8 cellular contexts compared by ENCODE assay signal in genomic region chr16:426906-427249, GRCh38. TPM values are rescaled to one million over a fixed set of nuclear protein-coding genes. Genes with fewer than 3 reads are reported as not detected.
DNase-seq lines count a peak whose midpoint lies in the region; ATAC-seq and TF ChIP-seq lines count a peak whose summit lies in the region.

No MANE protein-coding gene starts in this region.

- ATAC-seq in activated CD8-positive, alpha-beta memory T cell treated with anti-CD3 and anti-CD28 coated beads, Interleukin-2, amount 10 ng/mL, durations not matched to agents 7 days and 5 days: no peak
- no peak for ATAC-seq in activated naive CD8-positive, alpha-beta T cell treated with anti-CD3 and anti-CD28 coated beads, Interleukin-2, amount 50 U/mL, for 24 hours
- no peak for ATAC-seq in right lobe of liver
- no peak for ATAC-seq in GM18907 (IDR thresholded peaks at IDR 0.05; ENCODE audit: unreplicated experiment)
- no peak for ATAC-seq in esophagus mucosa

- DNase-seq in activated CD8-positive, alpha-beta memory T cell treated with anti-CD3 and anti-CD28 coated beads, Interleukin-2, amount 10 ng/mL, durations not matched to agents 7 days and 5 days: no peak
- no peak for DNase-seq in activated CD8-positive, alpha-beta memory T cell treated with anti-CD3 and anti-CD28 coated beads for 24 hours
- DNase-seq in activated naive CD8-positive, alpha-beta T cell treated with anti-CD3 and anti-CD28 coated beads, Interleukin-2, amount 50 U/mL, for 24 hours: peak; percentile 21
- DNase-seq in right lobe of liver (no peak), transverse colon (no peak), DMS153 treated with DMSO at 0.1 percent for 48 hours (lab: John Stamatoyannopoulos, UW; ENCODE audit: unreplicated experiment) (no peak)

- peaks cover 0 to 31% (median 0%) of the 10 kb centered on the region in 4 donors for H3K4me1 ChIP-seq in right lobe of liver
- peaks cover 10 to 41% (median 26%) of the 10 kb centered on the region in 4 donors for H3K4me1 ChIP-seq in transverse colon

- no peak for TF ChIP-seq CTCF in right lobe of liver (IDR thresholded peaks at IDR 0.05)
- no peak for TF ChIP-seq CTCF in transverse colon (IDR thresholded peaks at IDR 0.05)

- H3K9me3 ChIP-seq in right lobe of liver (no peaks in the 10 kb centered on the region), transverse colon (no peaks in the 10 kb centered on the region)

- H3K36me3 ChIP-seq in right lobe of liver (no peaks in the 10 kb centered on the region), transverse colon (no peaks in the 10 kb centered on the region)

- H3K27me3 ChIP-seq in right lobe of liver (no peaks in the 10 kb centered on the region), transverse colon (peaks cover 9% of the 10 kb centered on the region)

- H3K4me3 ChIP-seq in right lobe of liver (peak overlapping the region; percentile 58 to 75 (median 67)), transverse colon (peak overlapping the region; percentile 15 to 57 (median 52))

- no peak overlapping the region for H3K27ac Mint-ChIP-seq in activated CD8-positive, alpha-beta memory T cell treated with anti-CD3 and anti-CD28 coated beads, Interleukin-2, amount 10 ng/mL, durations not matched to agents 7 days and 5 days
- peak overlapping the region; percentile 70 for H3K27ac Mint-ChIP-seq in activated naive CD8-positive, alpha-beta T cell treated with anti-CD3 and anti-CD28 coated beads, Interleukin-2, amount 50 U/mL, for 24 hours

- peaks cover 11% of the 10 kb centered on the region for H3K36me3 Mint-ChIP-seq in activated CD8-positive, alpha-beta memory T cell treated with anti-CD3 and anti-CD28 coated beads, Interleukin-2, amount 10 ng/mL, durations not matched to agents 7 days and 5 days
- H3K36me3 Mint-ChIP-seq in activated naive CD8-positive, alpha-beta T cell treated with anti-CD3 and anti-CD28 coated beads, Interleukin-2, amount 50 U/mL, for 24 hours (ENCODE audit: low read depth): peaks cover 8% of the 10 kb centered on the region

- in situ Hi-C loops in transverse colon (cut with MboI; ENCODE audit: low pct_ligation_motif_present in 1 of 4, low pct_unique_long_range_greater_than_20kb in 1 of 4, low sequenced_read_pairs in 3 of 4): no loop called here

- H3K27me3 Mint-ChIP-seq in activated CD8-positive, alpha-beta memory T cell treated with anti-CD3 and anti-CD28 coated beads, Interleukin-2, amount 10 ng/mL, durations not matched to agents 7 days and 5 days: peaks cover 11% of the 10 kb centered on the region
- peaks cover 14% of the 10 kb centered on the region for H3K27me3 Mint-ChIP-seq in activated naive CD8-positive, alpha-beta T cell treated with anti-CD3 and anti-CD28 coated beads, Interleukin-2, amount 50 U/mL, for 24 hours

- intact Hi-C loops in right lobe of liver (cut with DNase I): no loop called here
- intact Hi-C loops in transverse colon (cut with DNase I; ENCODE audit: low total_unique reads): no loop called here

- 32% methylated on average over 7 of the region's 13 CpGs for WGBS in right lobe of liver (ENCODE audit: insufficient coverage, low coverage, low lambda C conversion rate, missing lambda C conversion rate)
- WGBS in transverse colon (ENCODE audit: low coverage in 1 of 2), 2 donors: 0 to 13% methylated on average over 2 to 13 of the region's 13 CpGs

- TF ChIP-seq POLR2A in right lobe of liver (IDR thresholded peaks at IDR 0.05) (no peak), transverse colon (IDR thresholded peaks at IDR 0.05) (no peak)

- peak overlapping the region; percentile 72 for H3K4me3 Mint-ChIP-seq in activated CD8-positive, alpha-beta memory T cell treated with anti-CD3 and anti-CD28 coated beads, Interleukin-2, amount 10 ng/mL, durations not matched to agents 7 days and 5 days
- H3K4me3 Mint-ChIP-seq in activated naive CD8-positive, alpha-beta T cell treated with anti-CD3 and anti-CD28 coated beads, Interleukin-2, amount 50 U/mL, for 24 hours: peak overlapping the region; percentile 82

- CTCF ChIA-PET in activated CD8-positive, alpha-beta memory T cell treated with anti-CD3 and anti-CD28 coated beads, Interleukin-2, amount 10 ng/mL, durations not matched to agents 7 days and 5 days (lab: Charles Lee): no interaction called here

- H3K9me3 Mint-ChIP-seq in activated CD8-positive, alpha-beta memory T cell treated with anti-CD3 and anti-CD28 coated beads, Interleukin-2, amount 10 ng/mL, durations not matched to agents 7 days and 5 days (ENCODE audit: low read depth): no peaks in the 10 kb centered on the region
- no peaks in the 10 kb centered on the region for H3K9me3 Mint-ChIP-seq in activated naive CD8-positive, alpha-beta T cell treated with anti-CD3 and anti-CD28 coated beads, Interleukin-2, amount 50 U/mL, for 24 hours

- peaks cover 27% of the 10 kb centered on the region for H3K4me1 Mint-ChIP-seq in activated CD8-positive, alpha-beta memory T cell treated with anti-CD3 and anti-CD28 coated beads, Interleukin-2, amount 10 ng/mL, durations not matched to agents 7 days and 5 days
- H3K4me1 Mint-ChIP-seq in activated naive CD8-positive, alpha-beta T cell treated with anti-CD3 and anti-CD28 coated beads, Interleukin-2, amount 50 U/mL, for 24 hours: peaks cover 27% of the 10 kb centered on the region

- TF ChIP-seq EP300 in transverse colon (IDR thresholded peaks at IDR 0.05; ENCODE audit: low read depth): no peak

- H3K27ac ChIP-seq in right lobe of liver (no peak overlapping the region), transverse colon (no peak overlapping the region)

RNA-seq across cellular contexts. Expression of gene RAB11FIP3, which starts 1.4 kb away (rescaled TPM):
- 10 to 100 TPM; 25.9 to 32.1 TPM for total RNA-seq in activated CD8-positive, alpha-beta memory T cell treated with anti-CD3 and anti-CD28 coated beads, Interleukin-2, amount 10 ng/mL, durations not matched to agents 7 days and 5 days
- total RNA-seq in right lobe of liver: 10 to 100 TPM; 19.5 to 38.3 (median 25.5) TPM
- total RNA-seq in transverse colon: 10 to 100 TPM; 21.6 to 56.5 (median 42.2) TPM
- 6.3 TPM for total RNA-seq in esophagus mucosa

RNA-seq across cellular contexts. Expression of gene DECR2, which starts 25.2 kb away (rescaled TPM):
- total RNA-seq in activated CD8-positive, alpha-beta memory T cell treated with anti-CD3 and anti-CD28 coated beads, Interleukin-2, amount 10 ng/mL, durations not matched to agents 7 days and 5 days: 1 to 10 TPM; 5.9 to 6.3 TPM
- 100 to 1,000 TPM in 3 of 6 experiments, 10 to 100 TPM in 3; 73.6 to 169 (median 97.0) TPM for total RNA-seq in right lobe of liver
- total RNA-seq in transverse colon: 100 to 1,000 TPM in 2 of 4 donors, 10 to 100 TPM in 2; 65.7 to 148 (median 108) TPM
- total RNA-seq in esophagus mucosa: 8.4 TPM

RNA-seq across cellular contexts. Expression of gene NME4, which starts 29.9 kb away (rescaled TPM):
- total RNA-seq in activated CD8-positive, alpha-beta memory T cell treated with anti-CD3 and anti-CD28 coated beads, Interleukin-2, amount 10 ng/mL, durations not matched to agents 7 days and 5 days: 1 to 10 TPM; 6.7 to 7.0 TPM
- 10 to 100 TPM; 50.3 to 83.6 (median 61.0) TPM for total RNA-seq in right lobe of liver
- 10 to 100 TPM; 37.5 to 82.3 (median 58.1) TPM for total RNA-seq in transverse colon
- 25.3 TPM for total RNA-seq in esophagus mucosa

RNA-seq across cellular contexts. Expression of gene PGAP6, which starts 45.1 kb away (rescaled TPM):
- 10 to 100 TPM; 46.6 to 50.4 TPM for total RNA-seq in activated CD8-positive, alpha-beta memory T cell treated with anti-CD3 and anti-CD28 coated beads, Interleukin-2, amount 10 ng/mL, durations not matched to agents 7 days and 5 days
- 10 to 100 TPM; 24.3 to 44.6 (median 28.0) TPM for total RNA-seq in right lobe of liver
- 100 to 1,000 TPM; 105 to 300 (median 179) TPM for total RNA-seq in transverse colon
- total RNA-seq in esophagus mucosa: 14.5 TPM

RNA-seq across cellular contexts. Expression of gene MRPL28, which starts 56.5 kb away (rescaled TPM):
- 10 to 100 TPM; 89.0 to 90.7 TPM for total RNA-seq in activated CD8-positive, alpha-beta memory T cell treated with anti-CD3 and anti-CD28 coated beads, Interleukin-2, amount 10 ng/mL, durations not matched to agents 7 days and 5 days
- total RNA-seq in right lobe of liver: 10 to 100 TPM; 29.9 to 64.7 (median 32.6) TPM
- 10 to 100 TPM; 24.7 to 81.2 (median 53.0) TPM for total RNA-seq in transverse colon
- 50.8 TPM for total RNA-seq in esophagus mucosa
